In the genomic region with DNA sequence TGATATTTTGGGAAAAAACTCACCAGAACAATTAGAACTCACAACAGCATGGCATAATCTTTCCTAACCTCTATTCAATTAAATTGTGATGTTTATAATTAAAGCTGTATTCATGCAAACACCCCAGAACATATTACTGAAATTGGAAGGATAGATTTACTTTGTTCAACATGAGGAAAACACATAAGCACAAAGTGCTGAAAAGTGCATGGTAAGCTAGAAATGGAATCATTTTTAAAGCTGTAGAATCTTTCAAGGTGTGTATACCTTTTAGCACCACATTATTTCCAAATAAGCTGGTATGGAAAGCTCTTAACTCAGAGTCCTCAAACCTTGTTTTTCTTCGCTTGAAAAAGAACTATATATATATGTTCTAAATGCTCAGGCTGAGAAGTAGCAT, we compare ENCODE assay signal across 3 cellular contexts.
A peak's percentile ranks its signal among the peaks of the same experiment; 100 is the strongest.
TF ChIP-seq lines count a peak whose summit lies in the region.

No MANE protein-coding gene starts in this region.

TF ChIP-seq in HepG2, 621 proteins besides CTCF, POLR2A, EP300 and RAD21:
- TF ChIP-seq HHEX (CRISPR knock-in tag; IDR thresholded peaks at IDR 0.05) (no peak), MAFK (conservative IDR thresholded peaks at IDR 0.05 in 1 of 2, IDR thresholded peaks at IDR 0.05 in 1 of 2; ENCODE audit: low read length in 2 of 2) (peak; percentile 50 to 56), ATF5 (CRISPR knock-in tag; IDR thresholded peaks at IDR 0.05; ENCODE audit: low read depth) (no peak), ZNF839 (CRISPR knock-in tag; IDR thresholded peaks at IDR 0.05; ENCODE audit: borderline replicate concordance) (no peak), E2F2 (CRISPR knock-in tag; IDR thresholded peaks at IDR 0.05; ENCODE audit: borderline replicate concordance) (no peak), SETDB1 (CRISPR knock-in tag; IDR thresholded peaks at IDR 0.05; ENCODE audit: borderline replicate concordance) (no peak), ZNF260 (CRISPR knock-in tag; IDR thresholded peaks at IDR 0.05; ENCODE audit: borderline replicate concordance, low read depth) (no peak)

TF ChIP-seq in A549, 52 proteins besides CTCF, POLR2A, EP300 and RAD21:
- TF ChIP-seq MAFK (IDR thresholded peaks at IDR 0.05; ENCODE audit: partially characterized antibody) (peak; percentile 18), RNF2 (IDR thresholded peaks at IDR 0.05; ENCODE audit: borderline replicate concordance, low read depth) (no peak)

TF ChIP-seq in IMR-90, 13 proteins besides CTCF, POLR2A, EP300 and RAD21:
- TF ChIP-seq MXI1 (IDR thresholded peaks at IDR 0.05; ENCODE audit: borderline replicate concordance, low read depth, low read length) (no peak), MAFK (IDR thresholded peaks at IDR 0.05; ENCODE audit: low read depth, low read length) (peak; percentile 43; the same call in 1 of the 2 replicates)
- TF ChIP-seq, protein P1, sequence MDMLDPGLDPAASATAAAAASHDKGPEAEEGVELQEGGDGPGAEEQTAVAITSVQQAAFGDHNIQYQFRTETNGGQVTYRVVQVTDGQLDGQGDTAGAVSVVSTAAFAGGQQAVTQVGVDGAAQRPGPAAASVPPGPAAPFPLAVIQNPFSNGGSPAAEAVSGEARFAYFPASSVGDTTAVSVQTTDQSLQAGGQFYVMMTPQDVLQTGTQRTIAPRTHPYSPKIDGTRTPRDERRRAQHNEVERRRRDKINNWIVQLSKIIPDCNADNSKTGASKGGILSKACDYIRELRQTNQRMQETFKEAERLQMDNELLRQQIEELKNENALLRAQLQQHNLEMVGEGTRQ (IDR thresholded peaks at IDR 0.05; ENCODE audit: low read depth, low read length): no peak
